8 cellular contexts compared by ENCODE assay signal in the genomic region with DNA sequence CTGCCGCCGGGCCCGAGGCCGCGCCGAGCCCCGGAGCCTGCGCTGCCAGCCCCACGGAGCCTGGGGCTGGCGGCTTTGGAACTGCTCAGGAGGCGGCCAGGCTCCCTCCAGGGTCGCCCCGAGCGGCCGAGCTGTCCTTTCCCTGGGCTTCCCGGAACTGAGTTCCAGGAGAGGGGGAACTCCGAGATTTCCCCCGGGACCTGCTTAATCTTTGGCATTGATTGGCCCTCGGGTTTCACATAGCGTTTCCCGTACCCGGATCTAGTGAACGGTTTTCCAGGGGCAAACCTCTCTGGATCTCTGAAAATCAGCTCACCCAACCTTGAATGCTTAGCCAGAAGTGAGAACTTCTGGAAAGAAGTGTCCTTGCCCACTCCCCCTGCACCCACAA. TPM values are rescaled to one million over a fixed set of nuclear protein-coding genes. Genes with fewer than 3 reads are reported as not detected.
DNase-seq lines count a peak whose midpoint lies in the region; ATAC-seq lines count a peak whose summit lies in the region.

No MANE protein-coding gene starts in this region.

- peak overlapping the region; percentile 92 for H2BK5ac ChIP-seq in trophoblast cell (ENCODE audit: low read depth, low read length, poor library complexity)

- H2AK5ac ChIP-seq in trophoblast cell (ENCODE audit: low read length): no peak overlapping the region

- no CpG with 5 or more reads among the region's 23 CpGs for WGBS in trophoblast cell (ENCODE audit: extremely low coverage, insufficient coverage, insufficient read length)

- peak; percentile 81 for DNase-seq in NCI-H510A treated with DMSO at 0.1 percent for 48 hours (lab: John Stamatoyannopoulos, UW)
- no peak for DNase-seq in NCI-H510A (lab: John Stamatoyannopoulos, UW)
- peak; percentile 57 for DNase-seq in SK-N-DZ (ENCODE audit: low spot score)
- peak; percentile 72 for DNase-seq in fibroblast of gingiva (ENCODE audit: low read depth)
- DNase-seq in trophoblast cell: peak; percentile 64 to 77

- H3K4me1 ChIP-seq in trophoblast cell (ENCODE audit: control insufficient read depth in 1 of 2, insufficient read depth in 2 of 2, low read length in 2 of 2): peaks cover 19% of the 10 kb centered on the region in 2 experiments

- H3K4me2 ChIP-seq in trophoblast cell (ENCODE audit: low read length): peak overlapping the region; percentile 55

- no peaks in the 10 kb centered on the region for H3K27me3 ChIP-seq in trophoblast cell (ENCODE audit: insufficient read depth, low read length)

- ATAC-seq in HG03097 (IDR thresholded peaks at IDR 0.05; ENCODE audit: low FRiP score, unreplicated experiment) (peak; percentile 29), esophagus mucosa (no peak), HG03159 (IDR thresholded peaks at IDR 0.05; ENCODE audit: unreplicated experiment) (no peak)

- peak overlapping the region; percentile 97 for H3K9ac ChIP-seq in trophoblast cell (ENCODE audit: low read length)

- peak overlapping the region; percentile 41 for H3K4ac ChIP-seq in trophoblast cell (ENCODE audit: low read depth, low read length)

- H3K27ac ChIP-seq in trophoblast cell (ENCODE audit: low read depth, low read length): peak overlapping the region; percentile 82

- no peaks in the 10 kb centered on the region for H3K36me3 ChIP-seq in trophoblast cell (ENCODE audit: control insufficient read depth in 1 of 2, insufficient read depth in 2 of 2, low read length in 2 of 2)

- peak overlapping the region; percentile 81 for H2BK120ac ChIP-seq in trophoblast cell (ENCODE audit: insufficient read depth, low read length, poor library complexity)

- H3K23ac ChIP-seq in trophoblast cell (ENCODE audit: low read length): no peak overlapping the region

- H2AFZ ChIP-seq in trophoblast cell (ENCODE audit: insufficient read depth, low read length, poor library complexity): peak overlapping the region; percentile 82

- H3K9me3 ChIP-seq in trophoblast cell (ENCODE audit: insufficient read depth, low read depth, low read length): peaks cover 2% of the 10 kb centered on the region

- peaks cover 11% of the 10 kb centered on the region for H3K79me1 ChIP-seq in trophoblast cell (ENCODE audit: low read length)

- H3K18ac ChIP-seq in trophoblast cell (ENCODE audit: low read length): peak overlapping the region; percentile 86

- H4K12ac ChIP-seq in trophoblast cell (ENCODE audit: low read depth, low read length): peak overlapping the region; percentile 68

- H3K4me3 ChIP-seq in trophoblast cell (ENCODE audit: low read depth, low read length): peak overlapping the region; percentile 92

- H2BK12ac ChIP-seq in trophoblast cell (ENCODE audit: low read length): peak overlapping the region; percentile 31

- H3K14ac ChIP-seq in trophoblast cell (ENCODE audit: low read length): peak overlapping the region; percentile 98

- H4K91ac ChIP-seq in trophoblast cell (ENCODE audit: low read depth, low read length): peak overlapping the region; percentile 94

- peak overlapping the region; percentile 97 for H4K8ac ChIP-seq in trophoblast cell (ENCODE audit: low read depth, low read length)

- H3K79me2 ChIP-seq in trophoblast cell (ENCODE audit: control insufficient read depth, insufficient read depth, low read length, poor library complexity): peaks cover 6% of the 10 kb centered on the region

RNA-seq across cellular contexts. Expression of a gene that starts 0.5 kb away (rescaled TPM):
- 1.6 and 1.9 TPM in 2 replicates for polyA plus RNA-seq in SK-N-DZ (2014; cell fraction: cytosol; rRNA removed)
- 1.6 and 2.0 TPM in 2 replicates for polyA plus RNA-seq in SK-N-DZ (2014; cell fraction: nucleus; rRNA removed)
- polyA plus RNA-seq in trophoblast cell (2013): 9.1 and 9.4 TPM in 2 replicates
- total RNA-seq in esophagus mucosa: 20.4 TPM

RNA-seq across cellular contexts. Expression of a gene that starts 57.6 kb away (rescaled TPM):
- 1.3 and 1.8 TPM in 2 replicates for polyA plus RNA-seq in SK-N-DZ (2014; cell fraction: cytosol; rRNA removed)
- 0.81 and 1.3 TPM in 2 replicates for polyA plus RNA-seq in SK-N-DZ (2014; cell fraction: nucleus; rRNA removed)
- 85.2 and 90.2 TPM in 2 replicates for polyA plus RNA-seq in trophoblast cell (2013)
- 15.5 TPM for total RNA-seq in esophagus mucosa
